ENCODE assay signal across 23 cellular contexts in the genomic region with DNA sequence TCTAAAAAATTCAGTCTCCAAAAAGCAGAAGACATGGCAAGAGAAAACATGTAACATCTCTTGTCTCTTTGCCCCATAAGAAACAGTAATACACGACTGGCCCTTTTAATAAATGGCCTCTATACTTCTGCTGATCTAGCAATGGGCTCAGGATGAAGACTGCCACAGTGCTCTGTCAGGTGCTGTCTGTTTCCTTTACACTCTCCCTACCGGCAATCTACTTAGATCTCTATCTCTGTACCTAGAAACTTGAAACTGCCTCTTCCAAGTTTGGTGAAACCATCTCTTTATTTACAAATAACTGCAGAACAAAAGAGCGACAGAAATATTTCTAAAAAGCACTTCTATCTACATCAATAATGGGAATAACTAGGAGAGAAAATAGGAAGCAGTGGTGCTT.
DNase-seq lines count a peak whose midpoint lies in the region; ATAC-seq, FAIRE-seq and TF ChIP-seq lines count a peak whose summit lies in the region.
"Had no signal": no experiment of that assay in that cellular context is flagged by ENCODE, and none has a peak within 500 bp of the region (broad histone marks: within the 10 kb centered on the region; RNA-seq: fewer than 3 reads in every experiment).

No MANE protein-coding gene starts in this region.

- no peaks in the 10 kb centered on the region for H3K9me3 ChIP-seq in MM.1S (replicated peaks; ENCODE audit: insufficient read depth, low read length)
- no peaks in the 10 kb centered on the region for H3K9me3 ChIP-seq in K562 (replicated peaks; ENCODE audit: control insufficient read depth, insufficient read depth, low read depth, low read length)
- H3K9me3 ChIP-seq in neuron (ENCODE audit: low read length) = no peaks in the 10 kb centered on the region
- no peaks in the 10 kb centered on the region for H3K9me3 ChIP-seq in body of pancreas
- H3K9me3 ChIP-seq: BLaER1 had no signal

- ATAC-seq in K562 = peak; percentile 83
- no peak for ATAC-seq in body of pancreas
- ATAC-seq in stimulated activated effector memory CD8-positive, alpha-beta T cell treated with anti-CD3 and anti-CD28 coated beads, Interleukin-12 subunit alpha, Interleukin-12 subunit beta, amount 100 ng/mL, for 72 hours = no peak
- ATAC-seq: CD8-positive, alpha-beta T cell; GM23338; HCT116 had no signal

- H3K4me2 ChIP-seq in MM.1S (ENCODE audit: low read depth, low read length) (no peak overlapping the region), K562 (ENCODE audit: insufficient read depth, low read length) (no peak overlapping the region; the same call in 1 of the 2 replicates)
- H3K4me2 ChIP-seq: BLaER1, GM23338 had no signal

- H3K9me2 ChIP-seq in MM.1S (replicated peaks; ENCODE audit: insufficient read depth, low read length) = no peaks in the 10 kb centered on the region

- H2AFZ ChIP-seq in MM.1S (ENCODE audit: low read length) = no peak overlapping the region
- no peak overlapping the region for H2AFZ ChIP-seq in K562 (ENCODE audit: low read depth, low read length)
- H2AFZ ChIP-seq in neuron (ENCODE audit: low read depth, low read length) = peak overlapping the region; percentile 32
- H2AFZ ChIP-seq: GM23338 had no signal

- DNase-seq in NCI-H82 (lab: John Stamatoyannopoulos, UW) (peak; percentile 18), NCI-H82 treated with DMSO at 0.1 percent for 48 hours (lab: John Stamatoyannopoulos, UW; ENCODE audit: unreplicated experiment) (no peak), MM.1S (peak; percentile 55), K562 (ENCODE audit: extremely low read depth in 1 of 4, low spot score in 3 of 4) (peak in 1 of 4 experiments; percentile 27), body of pancreas (no peak), NCI-H510A (lab: John Stamatoyannopoulos, UW) (no peak)
- no peak for DNase-seq in stimulated activated effector memory CD8-positive, alpha-beta T cell treated with anti-CD3 and anti-CD28 coated beads, Interleukin-12 subunit alpha, Interleukin-12 subunit beta, amount 100 ng/mL, for 72 hours (ENCODE audit: low spot score in 2 of 2)
- DNase-seq: CD4-positive, CD25-positive, alpha-beta regulatory T cell; CD8-positive, alpha-beta T cell; DMS 273 treated with DMSO at 0.1 percent for 48 hours; DMS79; GF-D8; H9 had no signal

- H3K4me1 ChIP-seq in MM.1S (ENCODE audit: low read length) = no peaks in the 10 kb centered on the region
- 0 out of 5 replicates have a peak, but pooled peaks cover 0 to 2% of the 10 kb centered on the region in 2 experiments for H3K4me1 ChIP-seq in K562 (replicated peaks in 1 of 2; ENCODE audit: control insufficient read depth in 2 of 2, insufficient read depth in 2 of 2, low read length in 2 of 2)
- H3K4me1 ChIP-seq in neuron (ENCODE audit: insufficient read depth, low read length) = no peaks in the 10 kb centered on the region
- no peaks in the 10 kb centered on the region for H3K4me1 ChIP-seq in body of pancreas
- H3K4me1 ChIP-seq: BLaER1 had no signal

- no peak overlapping the region for H3K27ac Mint-ChIP-seq in stimulated activated effector memory CD8-positive, alpha-beta T cell treated with anti-CD3 and anti-CD28 coated beads, Interleukin-12 subunit alpha, Interleukin-12 subunit beta, amount 100 ng/mL, for 72 hours
- H3K27ac Mint-ChIP-seq: B cell; CD4-positive, CD25-positive, alpha-beta regulatory T cell; CD8-positive, alpha-beta T cell; GM23338; H9 had no signal

- WGBS in K562 (ENCODE audit: insufficient coverage, low coverage, missing lambda C conversion rate) = 18% methylated on average over 3 of the region's 3 CpGs
- 43 to 47% methylated on average over 3 of the region's 3 CpGs for WGBS in body of pancreas, 2 donors

- H3K79me2 ChIP-seq in MM.1S (ENCODE audit: low read length) (no peaks in the 10 kb centered on the region), K562 (ENCODE audit: control insufficient read depth, insufficient read depth, low read length) (peaks cover 94% of the 10 kb centered on the region)

- no peak for TF ChIP-seq CTCF in MM.1S (IDR thresholded peaks at IDR 0.05; ENCODE audit: low read length)
- TF ChIP-seq CTCF in K562 (IDR thresholded peaks at IDR 0.05 in 2 of 3, conservative IDR thresholded peaks at IDR 0.05 in 1 of 3; ENCODE audit: insufficient read depth in 2 of 3, low read depth in 1 of 3, low read length in 3 of 3) = no peak
- TF ChIP-seq CTCF in body of pancreas (IDR thresholded peaks at IDR 0.05) = no peak

- BruUV-seq in K562 (replicated peaks; lab: Mats Ljungman, UMichigan) = no TSS peak

- H3K9me1 ChIP-seq in K562 (ENCODE audit: control insufficient read depth, insufficient read depth, low read length) = no peaks in the 10 kb centered on the region

- H3K27me3 ChIP-seq in MM.1S (replicated peaks; ENCODE audit: insufficient read depth, low read length) (no peaks in the 10 kb centered on the region), K562 (ENCODE audit: control insufficient read depth in 2 of 2, insufficient read depth in 2 of 2, low read length in 2 of 2) (no peaks in the 10 kb centered on the region), neuron (ENCODE audit: insufficient read depth, low read length) (no peaks in the 10 kb centered on the region), body of pancreas (no peaks in the 10 kb centered on the region)
- H3K27me3 ChIP-seq: BLaER1 had no signal

- H3K27ac ChIP-seq in MM.1S (ENCODE audit: low read length) = no peak overlapping the region
- H3K27ac ChIP-seq in K562 (ENCODE audit: extremely low read depth, low read depth, low read length) = 0 out of 3 replicates have a peak overlapping the region, but pooled peaks have one; percentile 8
- no peak overlapping the region for H3K27ac ChIP-seq in body of pancreas
- H3K27ac ChIP-seq: 22Rv1, BLaER1, C4-2B had no signal

- TF ChIP-seq EP300 in K562 (IDR thresholded peaks at IDR 0.05; ENCODE audit: low read length) = no peak

- CTCF ChIA-PET in K562 (lab: Yijun Ruan, JAX; ENCODE audit: low intra/inter-chr PET ratio) = no interaction called here

- no peak for TF ChIP-seq RAD21 in K562 (CRISPR knock-in tag; conservative IDR thresholded peaks at IDR 0.05 in 1 of 2, IDR thresholded peaks at IDR 0.05 in 1 of 2)

- no peaks in the 10 kb centered on the region for H4K20me1 ChIP-seq in MM.1S (ENCODE audit: insufficient read depth, low read length)
- no peaks in the 10 kb centered on the region for H4K20me1 ChIP-seq in K562 (replicated peaks; ENCODE audit: control insufficient read depth, insufficient read depth, low read length)
- H4K20me1 ChIP-seq: BLaER1 had no signal

- FAIRE-seq in K562 (lab: Jason Lieb, UNC) = peak; percentile 11
- FAIRE-seq: D721Med, GM12891, GM18507 had no signal

- POLR2A ChIA-PET in K562 (lab: Yijun Ruan, JAX) = interaction anchor here (1.0 kb wide), 1 partner anchor 8 kb away, joined by 3 read pairs; no protein-coding TSS in a partner anchor

- in situ Hi-C loops in K562 (cut with MboI) = no loop called here

- TF ChIP-seq POLR2A in K562 (conservative IDR thresholded peaks at IDR 0.05) = no peak
- TF ChIP-seq POLR2A in body of pancreas (IDR thresholded peaks at IDR 0.05) = no peak

- H3K4me3 Mint-ChIP-seq in stimulated activated effector memory CD8-positive, alpha-beta T cell treated with anti-CD3 and anti-CD28 coated beads, Interleukin-12 subunit alpha, Interleukin-12 subunit beta, amount 100 ng/mL, for 72 hours = no peak overlapping the region
- H3K4me3 Mint-ChIP-seq: B cell; CD4-positive, CD25-positive, alpha-beta regulatory T cell; CD8-positive, alpha-beta T cell; GM23338; H9 had no signal

- H3K4me3 ChIP-seq in MM.1S (ENCODE audit: low read length) (no peak overlapping the region), K562 (no peak overlapping the region), neuron (ENCODE audit: low read length) (no peak overlapping the region), body of pancreas (no peak overlapping the region)
- H3K4me3 ChIP-seq: BLaER1, GM23338 had no signal

- intact Hi-C loops in K562 (cut with micrococcal nuclease) = no loop called here
- intact Hi-C loops in body of pancreas (cut with DNase I) = no loop called here

- H3K36me3 ChIP-seq in MM.1S (replicated peaks; ENCODE audit: insufficient read depth, low read length) (no peaks in the 10 kb centered on the region), K562 (ENCODE audit: control insufficient read depth, insufficient read depth, low read length) (peaks cover 52% of the 10 kb centered on the region), neuron (ENCODE audit: insufficient read depth, low read length) (no peaks in the 10 kb centered on the region), body of pancreas (replicated peaks in 1 of 2; ENCODE audit: insufficient read depth in 1 of 2, low read depth in 2 of 2) (no peaks in the 10 kb centered on the region)
- H3K36me3 ChIP-seq: BLaER1 had no signal

- no peaks in the 10 kb centered on the region for H3F3A ChIP-seq in MM.1S (ENCODE audit: insufficient read depth, low read length)

- no peaks in the 10 kb centered on the region for H3K36me3 Mint-ChIP-seq in stimulated activated effector memory CD8-positive, alpha-beta T cell treated with anti-CD3 and anti-CD28 coated beads, Interleukin-12 subunit alpha, Interleukin-12 subunit beta, amount 100 ng/mL, for 72 hours
- H3K36me3 Mint-ChIP-seq: CD4-positive, CD25-positive, alpha-beta regulatory T cell; CD8-positive, alpha-beta T cell had no signal

- no peak overlapping the region for H3K9ac ChIP-seq in MM.1S (ENCODE audit: low read length)
- H3K9ac ChIP-seq in K562 (ENCODE audit: insufficient read depth in 1 of 2, low read depth in 2 of 2, low read length in 2 of 2) = no peak overlapping the region
- H3K9ac ChIP-seq: BLaER1 had no signal

- no peaks in the 10 kb centered on the region for H3K4me1 Mint-ChIP-seq in stimulated activated effector memory CD8-positive, alpha-beta T cell treated with anti-CD3 and anti-CD28 coated beads, Interleukin-12 subunit alpha, Interleukin-12 subunit beta, amount 100 ng/mL, for 72 hours
- H3K4me1 Mint-ChIP-seq: B cell, GM23338, H9 had no signal

- H3K9me3 Mint-ChIP-seq in stimulated activated effector memory CD8-positive, alpha-beta T cell treated with anti-CD3 and anti-CD28 coated beads, Interleukin-12 subunit alpha, Interleukin-12 subunit beta, amount 100 ng/mL, for 72 hours = peaks cover 6% of the 10 kb centered on the region
- H3K9me3 Mint-ChIP-seq: GM23338, H9 had no signal

TF ChIP-seq in K562, 482 proteins besides CTCF, POLR2A, EP300 and RAD21 (continues in another document):
- no peak for TF ChIP-seq ZNF311 (CRISPR knock-in tag; IDR thresholded peaks at IDR 0.05)

Comparison
In these comparisons a context has a peak if more than half of its experiments do, and no peak if none do; other contexts are left out.
1. DNase-seq: peak in NCI-H82 (single experiment) and MM.1S (single experiment); none in NCI-H82 treated with DMSO at 0.1 percent for 48 hours (single experiment), body of pancreas (0 of 4), NCI-H510A (single experiment) and stimulated activated effector memory CD8-positive, alpha-beta T cell treated with anti-CD3 and anti-CD28 coated beads, Interleukin-12 subunit alpha, Interleukin-12 subunit beta, amount 100 ng/mL, for 72 hours (0 of 2).